Comparison of ENCODE assay signal across 1 cellular context in the genomic region with DNA sequence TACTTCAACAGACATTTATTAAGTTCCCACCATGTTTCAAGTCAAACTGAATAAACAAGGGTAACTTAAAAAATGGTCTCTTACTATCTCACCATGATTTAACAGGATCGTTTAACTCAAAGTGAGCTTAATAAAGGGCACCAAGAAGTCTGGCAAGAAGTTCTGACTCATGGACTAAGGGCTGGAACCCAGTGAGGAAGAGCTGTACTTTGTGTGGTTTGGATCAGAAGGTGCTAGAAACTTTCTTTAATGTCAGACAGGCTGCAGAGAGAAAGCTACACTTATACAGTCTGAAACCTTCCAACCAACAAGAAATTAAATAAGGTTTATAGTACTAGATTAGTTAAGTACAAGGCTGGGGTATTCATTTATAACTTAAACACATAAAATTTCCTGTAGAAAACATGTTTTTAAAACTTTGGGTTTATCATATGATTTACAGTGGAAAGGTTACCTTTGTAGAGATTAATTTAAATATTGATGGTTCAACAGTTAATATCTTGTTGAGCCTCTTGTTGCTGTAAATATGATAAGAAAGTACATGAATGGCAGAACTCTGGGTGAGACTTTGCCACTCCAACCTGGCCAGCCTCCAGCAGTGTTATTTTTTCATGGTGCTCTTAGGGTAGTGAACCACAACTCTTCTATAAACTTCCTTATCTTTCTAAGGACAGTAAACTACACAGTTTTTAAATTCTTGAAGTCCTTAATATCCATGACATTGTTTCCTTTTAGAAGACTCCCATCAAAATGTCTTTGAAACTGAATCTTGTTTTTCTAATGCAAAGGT.
TF ChIP-seq lines count a peak whose summit lies in the region.

No MANE protein-coding gene starts in this region.

TF ChIP-seq in IMR-90, 13 proteins besides CTCF, POLR2A, EP300 and RAD21:
- no peak for TF ChIP-seq MXI1 (IDR thresholded peaks at IDR 0.05; ENCODE audit: borderline replicate concordance, low read depth, low read length)
- no peak for TF ChIP-seq CEBPB (IDR thresholded peaks at IDR 0.05; ENCODE audit: low read depth, low read length)
- TF ChIP-seq, protein P1, sequence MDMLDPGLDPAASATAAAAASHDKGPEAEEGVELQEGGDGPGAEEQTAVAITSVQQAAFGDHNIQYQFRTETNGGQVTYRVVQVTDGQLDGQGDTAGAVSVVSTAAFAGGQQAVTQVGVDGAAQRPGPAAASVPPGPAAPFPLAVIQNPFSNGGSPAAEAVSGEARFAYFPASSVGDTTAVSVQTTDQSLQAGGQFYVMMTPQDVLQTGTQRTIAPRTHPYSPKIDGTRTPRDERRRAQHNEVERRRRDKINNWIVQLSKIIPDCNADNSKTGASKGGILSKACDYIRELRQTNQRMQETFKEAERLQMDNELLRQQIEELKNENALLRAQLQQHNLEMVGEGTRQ (IDR thresholded peaks at IDR 0.05; ENCODE audit: low read depth, low read length), result no peak
- no peak for TF ChIP-seq BHLHE40 (IDR thresholded peaks at IDR 0.05; ENCODE audit: low read depth, low read length)
- no peak for TF ChIP-seq NFE2L2 (IDR thresholded peaks at IDR 0.05; ENCODE audit: low read depth, low read length)
- no peak for TF ChIP-seq RFX5 (IDR thresholded peaks at IDR 0.05; ENCODE audit: low read depth, low read length)
- no peak for TF ChIP-seq SMC3 (IDR thresholded peaks at IDR 0.05; ENCODE audit: low read depth, low read length)
- TF ChIP-seq MAZ (IDR thresholded peaks at IDR 0.05; ENCODE audit: borderline replicate concordance, low read depth, low read length), result no peak
- no peak for TF ChIP-seq ELK1 (IDR thresholded peaks at IDR 0.05; ENCODE audit: borderline replicate concordance, low read depth, low read length)
- no peak for TF ChIP-seq CHD1 (IDR thresholded peaks at IDR 0.05; ENCODE audit: low read depth, low read length)
- TF ChIP-seq FOS (IDR thresholded peaks at IDR 0.05; ENCODE audit: low read depth, low read length), result no peak
- no peak for TF ChIP-seq MAFK (IDR thresholded peaks at IDR 0.05; ENCODE audit: low read depth, low read length)
- TF ChIP-seq RCOR1 (IDR thresholded peaks at IDR 0.05; ENCODE audit: insufficient replicate concordance, low read length), result no peak
